Comparison of ENCODE assay signal across 25 cellular contexts in the genomic region with DNA sequence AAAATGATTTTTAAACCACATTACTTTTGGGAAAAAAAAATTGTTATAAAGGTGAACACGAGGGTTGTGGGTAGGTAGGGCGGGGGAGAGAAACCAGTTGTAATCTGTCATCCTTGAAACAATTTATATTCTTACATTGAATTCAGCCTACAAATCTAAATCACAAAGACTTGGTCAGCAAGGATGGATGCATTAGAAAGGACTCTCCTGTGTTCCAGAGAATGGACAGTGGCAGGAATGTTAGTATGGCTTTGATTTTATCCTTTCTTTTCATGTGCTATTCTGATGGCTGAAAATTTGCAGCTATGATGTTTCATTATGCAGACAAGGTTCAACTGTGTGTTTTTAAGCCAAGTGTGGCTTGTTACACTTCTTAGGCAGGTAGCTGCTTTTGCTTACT.
"Had no signal": no experiment of that assay in that cellular context is flagged by ENCODE, and none has a peak within 500 bp of the region (broad histone marks: within the 10 kb centered on the region; RNA-seq: fewer than 3 reads in every experiment).

No MANE protein-coding gene starts in this region.

- H3K27ac Mint-ChIP-seq: mesothelial cell of epicardium; natural killer cell treated with Interleukin-12 subunit alpha and Interleukin-12 subunit beta and Interleukin-15 and Interleukin-18, amount 100 ng/mL, for 72 hours; neural progenitor cell; stimulated activated effector memory CD8-positive, alpha-beta T cell treated with anti-CD3 and anti-CD28 coated beads, Interleukin-12 subunit alpha, Interleukin-12 subunit beta, amount 100 ng/mL, for 72 hours; type B pancreatic cell had no signal

- H3K27me3 ChIP-seq: dorsolateral prefrontal cortex, left lung, neural progenitor cell, right atrium auricular region, sigmoid colon, testis, tibial artery had no signal

- H3K4me2 ChIP-seq: neural progenitor cell had no signal

- H3K4me1 Mint-ChIP-seq: naive B cell; stimulated activated effector memory CD8-positive, alpha-beta T cell treated with anti-CD3 and anti-CD28 coated beads, Interleukin-12 subunit alpha, Interleukin-12 subunit beta, amount 100 ng/mL, for 72 hours had no signal

- H2AFZ ChIP-seq: neural progenitor cell had no signal

- H3K9me3 Mint-ChIP-seq: mesothelial cell of epicardium; naive B cell; natural killer cell treated with Interleukin-12 subunit alpha and Interleukin-12 subunit beta and Interleukin-15 and Interleukin-18, amount 100 ng/mL, for 72 hours; neural progenitor cell; stimulated activated effector memory CD8-positive, alpha-beta T cell treated with anti-CD3 and anti-CD28 coated beads, Interleukin-12 subunit alpha, Interleukin-12 subunit beta, amount 100 ng/mL, for 72 hours; type B pancreatic cell had no signal

- FAIRE-seq: frontal cortex, islet of Langerhans had no signal

- DNase-seq: dorsolateral prefrontal cortex; effector CD4-positive, alpha-beta T cell; hypothalamus; left cardiac atrium; left lung; mesenchymal stem cell; mucosa of descending colon; naive B cell; nucleus accumbens; sigmoid colon; stimulated activated CD4-positive, alpha-beta T cell treated with anti-CD3 and anti-CD28 coated beads, Interleukin-2, amount 100 ng/mL, for 24 hours; stimulated activated CD4-positive, alpha-beta T cell treated with anti-CD3 and anti-CD28 coated beads, Interleukin-4, amount 100 ng/mL, for 24 hours; stimulated activated naive CD4-positive, alpha-beta T cell treated with Interleukin-2 at 50 U/mL for 16 hours; substantia nigra; testis; tibial artery had no signal

- ATAC-seq: left cardiac atrium; left lung; mucosa of descending colon; stimulated activated effector memory CD8-positive, alpha-beta T cell treated with anti-CD3 and anti-CD28 coated beads, Interleukin-12 subunit alpha, Interleukin-12 subunit beta, amount 100 ng/mL, for 72 hours had no signal

- H3K4me3 Mint-ChIP-seq: mesothelial cell of epicardium; naive B cell; natural killer cell treated with Interleukin-12 subunit alpha and Interleukin-12 subunit beta and Interleukin-15 and Interleukin-18, amount 100 ng/mL, for 72 hours; neural progenitor cell; stimulated activated effector memory CD8-positive, alpha-beta T cell treated with anti-CD3 and anti-CD28 coated beads, Interleukin-12 subunit alpha, Interleukin-12 subunit beta, amount 100 ng/mL, for 72 hours; type B pancreatic cell had no signal

- H3K36me3 ChIP-seq: neural progenitor cell, prostate gland, right atrium auricular region, sigmoid colon, tibial artery had no signal

- H3K4me3 ChIP-seq: dorsolateral prefrontal cortex, left lung, mucosa of descending colon, neural progenitor cell, prostate gland, right atrium auricular region, sigmoid colon, testis, tibial artery had no signal

- H3K36me3 Mint-ChIP-seq: mesothelial cell of epicardium; naive B cell; natural killer cell treated with Interleukin-12 subunit alpha and Interleukin-12 subunit beta and Interleukin-15 and Interleukin-18, amount 100 ng/mL, for 72 hours; neural progenitor cell; stimulated activated effector memory CD8-positive, alpha-beta T cell treated with anti-CD3 and anti-CD28 coated beads, Interleukin-12 subunit alpha, Interleukin-12 subunit beta, amount 100 ng/mL, for 72 hours; type B pancreatic cell had no signal

- H3K9me3 ChIP-seq: left lung, mucosa of descending colon, prostate gland, right atrium auricular region, sigmoid colon, testis, tibial artery had no signal

- H3K4me1 ChIP-seq: left lung, prostate gland, right atrium auricular region, sigmoid colon, testis, tibial artery had no signal

- H3K27me3 Mint-ChIP-seq: naive B cell; natural killer cell treated with Interleukin-12 subunit alpha and Interleukin-12 subunit beta and Interleukin-15 and Interleukin-18, amount 100 ng/mL, for 72 hours; type B pancreatic cell had no signal

- H3K27ac ChIP-seq: dorsolateral prefrontal cortex, left lung, neural progenitor cell, prostate gland, right atrium auricular region, sigmoid colon, testis, tibial artery had no signal

- H3K9ac ChIP-seq: neural progenitor cell had no signal
